14 cellular contexts compared by ENCODE assay signal in the genomic region with DNA sequence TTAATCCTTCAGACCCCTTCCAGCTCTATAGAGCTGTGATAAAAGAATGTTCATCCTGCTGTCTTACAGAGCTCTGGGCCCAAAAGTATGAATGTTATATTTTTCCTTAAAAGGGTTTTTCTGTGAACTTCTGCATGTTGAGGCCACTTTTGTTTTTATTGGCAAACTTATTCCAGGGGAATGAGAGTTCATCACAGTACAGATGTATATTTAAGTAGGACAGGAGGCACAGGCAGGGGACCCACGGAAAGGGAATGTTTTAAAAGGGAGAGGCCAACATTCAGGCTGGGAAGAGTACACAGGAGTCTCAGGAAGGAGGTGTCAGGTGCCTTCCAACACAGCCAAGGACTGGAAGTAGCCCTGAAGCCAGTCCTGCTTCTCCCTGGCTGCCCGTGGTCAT.
DNase-seq lines count a peak whose midpoint lies in the region; ATAC-seq and TF ChIP-seq lines count a peak whose summit lies in the region.
"Had no signal": no experiment of that assay in that cellular context is flagged by ENCODE, and none has a peak within 500 bp of the region (broad histone marks: within the 10 kb centered on the region; RNA-seq: fewer than 3 reads in every experiment).

No MANE protein-coding gene starts in this region.

- H3K27me3 Mint-ChIP-seq in chondrocyte (ENCODE audit: low read depth) = peaks cover 3% of the 10 kb centered on the region
- peaks cover 3% of the 10 kb centered on the region for H3K27me3 Mint-ChIP-seq in type B pancreatic cell
- H3K27me3 Mint-ChIP-seq in activated CD8-positive, alpha-beta memory T cell treated with anti-CD3 and anti-CD28 coated beads, Interleukin-2, amount 10 ng/mL, durations not matched to agents 7 days and 5 days = peaks cover 2% of the 10 kb centered on the region

- peak; percentile 64 for DNase-seq in adipocyte (ENCODE audit: low read depth)
- no peak for DNase-seq in chondrocyte (ENCODE audit: low spot score)
- DNase-seq in left kidney (ENCODE audit: low read depth, low spot score) = peak; percentile 48
- DNase-seq in type B pancreatic cell (ENCODE audit: extremely low spot score, unreplicated experiment) = no peak
- DNase-seq in activated CD8-positive, alpha-beta memory T cell treated with anti-CD3 and anti-CD28 coated beads, Interleukin-2, amount 10 ng/mL, durations not matched to agents 7 days and 5 days = no peak
- no peak for DNase-seq in medulla oblongata (ENCODE audit: extremely low spot score)
- no peak for DNase-seq in BE2C
- DNase-seq: ACHN; Caco-2; CD4-positive, alpha-beta T cell; GDM1; GM23248; HCEC 1CT had no signal

- peaks cover 4% of the 10 kb centered on the region for H3K27me3 ChIP-seq in adipocyte (replicated peaks; ENCODE audit: control insufficient read depth, insufficient read depth, low read length)
- no peaks in the 10 kb centered on the region for H3K27me3 ChIP-seq in BE2C

- H3K27ac Mint-ChIP-seq in chondrocyte (ENCODE audit: unreplicated experiment) (peak overlapping the region; percentile 49), type B pancreatic cell (peak overlapping the region; percentile 3)
- H3K27ac Mint-ChIP-seq in activated CD8-positive, alpha-beta memory T cell treated with anti-CD3 and anti-CD28 coated beads, Interleukin-2, amount 10 ng/mL, durations not matched to agents 7 days and 5 days = no peak overlapping the region
- H3K27ac Mint-ChIP-seq: CD4-positive, alpha-beta T cell had no signal

- H3K9me3 Mint-ChIP-seq in chondrocyte (ENCODE audit: low read depth) = peaks cover 14% of the 10 kb centered on the region
- H3K9me3 Mint-ChIP-seq in type B pancreatic cell = peaks cover 18% of the 10 kb centered on the region
- H3K9me3 Mint-ChIP-seq in activated CD8-positive, alpha-beta memory T cell treated with anti-CD3 and anti-CD28 coated beads, Interleukin-2, amount 10 ng/mL, durations not matched to agents 7 days and 5 days (ENCODE audit: low read depth) = no peaks in the 10 kb centered on the region

- H3K4me3 Mint-ChIP-seq in chondrocyte (ENCODE audit: unreplicated experiment) (no peak overlapping the region), type B pancreatic cell (no peak overlapping the region)
- no peak overlapping the region for H3K4me3 Mint-ChIP-seq in activated CD8-positive, alpha-beta memory T cell treated with anti-CD3 and anti-CD28 coated beads, Interleukin-2, amount 10 ng/mL, durations not matched to agents 7 days and 5 days
- H3K4me3 Mint-ChIP-seq: CD4-positive, alpha-beta T cell had no signal

- H3K36me3 Mint-ChIP-seq in chondrocyte (ENCODE audit: low read depth) (peaks cover 7% of the 10 kb centered on the region), type B pancreatic cell (peaks cover 8% of the 10 kb centered on the region)
- H3K36me3 Mint-ChIP-seq in activated CD8-positive, alpha-beta memory T cell treated with anti-CD3 and anti-CD28 coated beads, Interleukin-2, amount 10 ng/mL, durations not matched to agents 7 days and 5 days = no peaks in the 10 kb centered on the region

- TF ChIP-seq CTCF in chondrocyte (IDR thresholded peaks at IDR 0.05) = no peak
- TF ChIP-seq CTCF in type B pancreatic cell (conservative IDR thresholded peaks at IDR 0.05) = no peak
- no peak for TF ChIP-seq CTCF in BE2C (IDR thresholded peaks at IDR 0.05; ENCODE audit: low read depth, low read length)

- peaks cover 6% of the 10 kb centered on the region for H3K4me1 ChIP-seq in adipocyte (ENCODE audit: control insufficient read depth, insufficient read depth, low read length)
- no peaks in the 10 kb centered on the region for H3K4me1 ChIP-seq in BE2C
- H3K4me1 ChIP-seq: Caco-2 had no signal

- H3K9ac ChIP-seq in adipocyte (ENCODE audit: low read length) = no peak overlapping the region
- H3K9ac ChIP-seq: GM23248 had no signal

- CTCF ChIA-PET in activated CD8-positive, alpha-beta memory T cell treated with anti-CD3 and anti-CD28 coated beads, Interleukin-2, amount 10 ng/mL, durations not matched to agents 7 days and 5 days (lab: Charles Lee) = no interaction called here

- H3K4me3 ChIP-seq in adipocyte (ENCODE audit: low read length) (no peak overlapping the region), BE2C (ENCODE audit: low read depth, low read length) (no peak overlapping the region)
- H3K4me3 ChIP-seq: GM23248 had no signal

- H3K9me3 ChIP-seq in adipocyte (ENCODE audit: control insufficient read depth, low read length) = peaks cover 12% of the 10 kb centered on the region
- H3K9me3 ChIP-seq in BE2C = no peaks in the 10 kb centered on the region

- no peaks in the 10 kb centered on the region for H3K36me3 ChIP-seq in adipocyte (ENCODE audit: control insufficient read depth, insufficient read depth, low read length, severe bottlenecking)
- no peaks in the 10 kb centered on the region for H3K36me3 ChIP-seq in BE2C

- ATAC-seq in activated CD8-positive, alpha-beta memory T cell treated with anti-CD3 and anti-CD28 coated beads, Interleukin-2, amount 10 ng/mL, durations not matched to agents 7 days and 5 days = no peak
- ATAC-seq: HepG2 had no signal

- peaks cover 20% of the 10 kb centered on the region for H3K4me1 Mint-ChIP-seq in chondrocyte (ENCODE audit: low read depth)
- H3K4me1 Mint-ChIP-seq in type B pancreatic cell (ENCODE audit: unreplicated experiment) = peaks cover 6% of the 10 kb centered on the region
- no peaks in the 10 kb centered on the region for H3K4me1 Mint-ChIP-seq in activated CD8-positive, alpha-beta memory T cell treated with anti-CD3 and anti-CD28 coated beads, Interleukin-2, amount 10 ng/mL, durations not matched to agents 7 days and 5 days

Comparison
In these comparisons a context has a peak if more than half of its experiments do, and no peak if none do; other contexts are left out.
1. DNase-seq: peak in adipocyte (single experiment) and left kidney (single experiment); none in chondrocyte (single experiment), type B pancreatic cell (single experiment), activated CD8-positive, alpha-beta memory T cell treated with anti-CD3 and anti-CD28 coated beads, Interleukin-2, amount 10 ng/mL, durations not matched to agents 7 days and 5 days (single experiment), medulla oblongata (single experiment) and BE2C (single experiment).